In the genomic region with DNA sequence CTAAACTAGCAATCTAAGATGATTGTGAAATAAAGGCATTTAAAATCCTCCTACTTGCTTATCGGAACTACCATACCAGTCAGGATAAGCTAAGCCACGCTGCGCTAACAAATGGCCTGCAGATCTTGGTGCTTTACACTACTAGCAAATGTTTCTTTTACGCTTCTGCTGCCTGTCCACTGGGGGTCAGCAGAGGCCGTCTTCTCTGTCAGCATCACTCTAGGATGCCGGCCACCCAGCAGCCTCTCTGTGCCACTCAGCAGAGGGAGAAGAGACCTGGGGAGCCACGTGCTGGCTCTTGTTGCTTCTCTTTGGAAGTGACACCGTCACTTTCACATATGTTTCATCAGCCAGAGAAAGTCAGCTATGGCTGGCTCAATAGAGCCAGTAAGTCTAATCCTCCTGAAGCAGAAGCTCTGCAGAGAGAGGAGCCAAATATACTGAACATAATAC, we compare ENCODE assay signal across 1 cellular context.
TF ChIP-seq lines count a peak whose summit lies in the region.

No MANE protein-coding gene starts in this region.

TF ChIP-seq in SK-N-SH treated with all-trans-retinoic acid at 6 μM for 48 hours, 23 proteins besides CTCF, POLR2A, EP300 and RAD21 (continued from another document):
- TF ChIP-seq, protein P1, sequence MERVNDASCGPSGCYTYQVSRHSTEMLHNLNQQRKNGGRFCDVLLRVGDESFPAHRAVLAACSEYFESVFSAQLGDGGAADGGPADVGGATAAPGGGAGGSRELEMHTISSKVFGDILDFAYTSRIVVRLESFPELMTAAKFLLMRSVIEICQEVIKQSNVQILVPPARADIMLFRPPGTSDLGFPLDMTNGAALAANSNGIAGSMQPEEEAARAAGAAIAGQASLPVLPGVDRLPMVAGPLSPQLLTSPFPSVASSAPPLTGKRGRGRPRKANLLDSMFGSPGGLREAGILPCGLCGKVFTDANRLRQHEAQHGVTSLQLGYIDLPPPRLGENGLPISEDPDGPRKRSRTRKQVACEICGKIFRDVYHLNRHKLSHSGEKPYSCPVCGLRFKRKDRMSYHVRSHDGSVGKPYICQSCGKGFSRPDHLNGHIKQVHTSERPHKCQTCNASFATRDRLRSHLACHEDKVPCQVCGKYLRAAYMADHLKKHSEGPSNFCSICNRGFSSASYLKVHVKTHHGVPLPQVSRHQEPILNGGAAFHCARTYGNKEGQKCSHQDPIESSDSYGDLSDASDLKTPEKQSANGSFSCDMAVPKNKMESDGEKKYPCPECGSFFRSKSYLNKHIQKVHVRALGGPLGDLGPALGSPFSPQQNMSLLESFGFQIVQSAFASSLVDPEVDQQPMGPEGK (CRISPR knock-in tag; IDR thresholded peaks at IDR 0.05; ENCODE audit: borderline replicate concordance): no peak
- TF ChIP-seq ARNTL (CRISPR knock-in tag; IDR thresholded peaks at IDR 0.05; ENCODE audit: borderline replicate concordance, low read depth): no peak
- no peak for TF ChIP-seq ESRRG (CRISPR knock-in tag; IDR thresholded peaks at IDR 0.05)
- no peak for TF ChIP-seq ZFP30 (CRISPR knock-in tag; IDR thresholded peaks at IDR 0.05)
- TF ChIP-seq ZNF565 (CRISPR knock-in tag; conservative IDR thresholded peaks at IDR 0.05; ENCODE audit: low read depth): no peak
- TF ChIP-seq ZC3H10 (CRISPR knock-in tag; IDR thresholded peaks at IDR 0.05): no peak
- no peak for TF ChIP-seq TCF4 (CRISPR knock-in tag; IDR thresholded peaks at IDR 0.05; ENCODE audit: borderline replicate concordance)
TF ChIP-seq in SK-N-SH treated with all-trans-retinoic acid at 6 μM for 48 hours: peak in this region for 0.
